Comparison of ENCODE assay signal across 8 cellular contexts in genomic region chr3:153164009-153164550, GRCh38. TPM values are rescaled to one million over a fixed set of nuclear protein-coding genes. Genes with fewer than 3 reads are reported as not detected.
A peak's percentile ranks its signal among the peaks of the same experiment; 100 is the strongest.
DNase-seq lines count a peak whose midpoint lies in the region; ATAC-seq and TF ChIP-seq lines count a peak whose summit lies in the region.

No MANE protein-coding gene starts in this region.

- RAD21 ChIA-PET in HCT116 (lab: Charles Lee; ENCODE audit: low non-redundant PET in 1 of 2, low total read pairs in 2 of 2, uncharacterized antibody in 2 of 2, unreplicated experiment in 2 of 2): no interaction called here

- H3K27ac ChIP-seq in HCT116 (ENCODE audit: low read depth, low read length): no peak overlapping the region
- no peak overlapping the region for H3K27ac ChIP-seq in right cardiac atrium (ENCODE audit: low read length)
- peak overlapping the region in 15 of 21 experiments; percentile 87 to 99 (median 96) for H3K27ac ChIP-seq in skin epidermis

- H3K79me2 ChIP-seq in HCT116 (ENCODE audit: insufficient read depth, low read length): peaks cover 51% of the 10 kb centered on the region

- H3K9me3 ChIP-seq in HCT116 (ENCODE audit: control insufficient read depth in 1 of 2, insufficient read depth in 1 of 2, low read depth in 1 of 2, low read length in 2 of 2) (no peaks in the 10 kb centered on the region), right cardiac atrium (ENCODE audit: control insufficient read depth, low read length) (no peaks in the 10 kb centered on the region)

- no peak for TF ChIP-seq CTCF in HCT116 (IDR thresholded peaks at IDR 0.05 in 2 of 3, conservative IDR thresholded peaks at IDR 0.05 in 1 of 3; ENCODE audit: borderline replicate concordance in 1 of 3, insufficient read depth in 1 of 3, low read depth in 2 of 3, low read length in 2 of 3)
- no peak for TF ChIP-seq CTCF in WI38 (IDR thresholded peaks at IDR 0.05; ENCODE audit: low read depth, low read length)

- ATAC-seq in HCT116: no peak
- no peak for ATAC-seq in right cardiac atrium
- ATAC-seq in HG03565 (IDR thresholded peaks at IDR 0.05; ENCODE audit: unreplicated experiment): no peak
- no peak for ATAC-seq in HG03135 (IDR thresholded peaks at IDR 0.05; ENCODE audit: unreplicated experiment)

- DNase-seq in HCT116 (ENCODE audit: low read depth, low spot score) (no peak), right cardiac atrium (no peak), NCI-H2171 treated with DMSO at 0.1 percent for 48 hours (lab: John Stamatoyannopoulos, UW) (no peak), EL (no peak)

- no peaks in the 10 kb centered on the region for H3K27me3 ChIP-seq in HCT116 (ENCODE audit: insufficient read depth, low read length)
- no peaks in the 10 kb centered on the region for H3K27me3 ChIP-seq in right cardiac atrium (ENCODE audit: control insufficient read depth, insufficient read depth)

- no peak overlapping the region for H2AFZ ChIP-seq in HCT116 (ENCODE audit: low read depth, low read length, poor library complexity, severe bottlenecking)

- peak overlapping the region; percentile 90 for H3K9ac ChIP-seq in HCT116 (ENCODE audit: low read length)

- no peaks in the 10 kb centered on the region; the same call in 1 of the 2 replicates for H3K9me2 ChIP-seq in HCT116 (ENCODE audit: insufficient read depth)

- POLR2A ChIA-PET in HCT116 (lab: Charles Lee): interaction anchor here (1.0 to 2.1 kb wide), 2 partner anchors 113 to 121 kb away, joined by 3 to 8 read pairs; no protein-coding TSS in a partner anchor

- H3K4me3 ChIP-seq in HCT116 (replicated peaks in 1 of 2; ENCODE audit: low read depth in 1 of 2, low read length in 2 of 2) (peak overlapping the region; percentile 79 to 82), WI38 (ENCODE audit: low read depth, low read length) (peak overlapping the region; percentile 90), right cardiac atrium (ENCODE audit: low read length) (peak overlapping the region; percentile 84), skin epidermis (peak overlapping the region; percentile 59 to 95 (median 83))

- intact Hi-C loops in HCT116 (cut with micrococcal nuclease): loop anchor here (5.0 to 10.0 kb wide), 2 partner anchors 128 to 601 kb away; no protein-coding TSS in a partner anchor
- intact Hi-C loops in right cardiac atrium (cut with DNase I): loop anchor here in 2 of 4 donors (5.0 to 10.0 kb wide), 3 partner anchors 123 to 601 kb away; no protein-coding TSS in a partner anchor

- peak overlapping the region; percentile 99 for H3K4me2 ChIP-seq in HCT116 (ENCODE audit: low read length)

- 26% methylated on average over 3 of the region's 3 CpGs for WGBS in right cardiac atrium

- TF ChIP-seq POLR2A in HCT116 (IDR thresholded peaks at IDR 0.05; ENCODE audit: borderline replicate concordance, extremely low read depth, insufficient read depth, insufficient read length): no peak

- TF ChIP-seq RAD21 in HCT116 (IDR thresholded peaks at IDR 0.05; ENCODE audit: low read depth): no peak

- CTCF ChIA-PET in HCT116 (lab: Charles Lee): interaction anchor here (1.7 to 1.8 kb wide), 2 partner anchors 10 to 121 kb away, joined by 4 to 5 read pairs; no protein-coding TSS in a partner anchor

- peaks cover 21% of the 10 kb centered on the region for H4K20me1 ChIP-seq in HCT116 (ENCODE audit: insufficient read depth)

- no peaks in the 10 kb centered on the region for H3K36me3 ChIP-seq in HCT116 (ENCODE audit: control insufficient read depth in 1 of 2, insufficient read depth in 2 of 2, low read length in 2 of 2)

- no TSS peak for BruUV-seq in HCT116 (replicated peaks; lab: Mats Ljungman, UMichigan)

- H3K4me1 ChIP-seq in HCT116 (ENCODE audit: control insufficient read depth in 1 of 2, insufficient read depth in 2 of 2, low read length in 2 of 2): peaks cover 19 to 43% of the 10 kb centered on the region in 2 experiments
- no peaks in the 10 kb centered on the region for H3K4me1 ChIP-seq in right cardiac atrium (ENCODE audit: control insufficient read depth, insufficient read depth, low read length)

TF ChIP-seq in HCT116, 20 proteins besides CTCF, POLR2A, EP300 and RAD21:
- TF ChIP-seq JUND (IDR thresholded peaks at IDR 0.05) (no peak), ZNF274 (IDR thresholded peaks at IDR 0.05; ENCODE audit: low read depth, low read length) (no peak), ZFX (IDR thresholded peaks at IDR 0.05) (no peak), EZH2phosphoT487 (IDR thresholded peaks at IDR 0.05; ENCODE audit: borderline replicate concordance) (no peak), EGR1 (IDR thresholded peaks at IDR 0.05; ENCODE audit: low read depth) (no peak), POLR2AphosphoS5 (IDR thresholded peaks at IDR 0.05; ENCODE audit: low read depth, low read length) (no peak), REST (IDR thresholded peaks at IDR 0.05; ENCODE audit: low read depth) (no peak), SP1 (IDR thresholded peaks at IDR 0.05; ENCODE audit: low read depth) (no peak), TCF7L2 (IDR thresholded peaks at IDR 0.05; ENCODE audit: borderline replicate concordance, extremely low read depth, insufficient read depth, insufficient read length) (no peak), CEBPB (IDR thresholded peaks at IDR 0.05; ENCODE audit: low read depth) (no peak), ATF3 (IDR thresholded peaks at IDR 0.05) (no peak), CBX3 (IDR thresholded peaks at IDR 0.05; ENCODE audit: low read depth) (no peak)

RNA-seq across cellular contexts. Expression of gene RAP2B, which starts 2.1 kb away (rescaled TPM):
- 24.2 TPM for total RNA-seq in HCT116 (2021; ENCODE audit: unreplicated experiment)
- 12.1 and 13.6 TPM in 2 replicates for polyA plus RNA-seq in HCT116 (2012)
- total RNA-seq in right cardiac atrium: 1 to 10 TPM; 4.9 to 5.6 (median 5.1) TPM
- polyA plus RNA-seq in right cardiac atrium: 1.9 TPM

Comparison
In these comparisons a context has a peak if more than half of its experiments do, and no peak if none do; other contexts are left out.
1. H3K27ac ChIP-seq: peak in skin epidermis (15 of 21); none in HCT116 (single experiment) and right cardiac atrium (single experiment).
2. Peak in every context shown above with its lines, with median percentiles within 50 percentile points of each other: H3K4me3 ChIP-seq.